In the genomic region with DNA sequence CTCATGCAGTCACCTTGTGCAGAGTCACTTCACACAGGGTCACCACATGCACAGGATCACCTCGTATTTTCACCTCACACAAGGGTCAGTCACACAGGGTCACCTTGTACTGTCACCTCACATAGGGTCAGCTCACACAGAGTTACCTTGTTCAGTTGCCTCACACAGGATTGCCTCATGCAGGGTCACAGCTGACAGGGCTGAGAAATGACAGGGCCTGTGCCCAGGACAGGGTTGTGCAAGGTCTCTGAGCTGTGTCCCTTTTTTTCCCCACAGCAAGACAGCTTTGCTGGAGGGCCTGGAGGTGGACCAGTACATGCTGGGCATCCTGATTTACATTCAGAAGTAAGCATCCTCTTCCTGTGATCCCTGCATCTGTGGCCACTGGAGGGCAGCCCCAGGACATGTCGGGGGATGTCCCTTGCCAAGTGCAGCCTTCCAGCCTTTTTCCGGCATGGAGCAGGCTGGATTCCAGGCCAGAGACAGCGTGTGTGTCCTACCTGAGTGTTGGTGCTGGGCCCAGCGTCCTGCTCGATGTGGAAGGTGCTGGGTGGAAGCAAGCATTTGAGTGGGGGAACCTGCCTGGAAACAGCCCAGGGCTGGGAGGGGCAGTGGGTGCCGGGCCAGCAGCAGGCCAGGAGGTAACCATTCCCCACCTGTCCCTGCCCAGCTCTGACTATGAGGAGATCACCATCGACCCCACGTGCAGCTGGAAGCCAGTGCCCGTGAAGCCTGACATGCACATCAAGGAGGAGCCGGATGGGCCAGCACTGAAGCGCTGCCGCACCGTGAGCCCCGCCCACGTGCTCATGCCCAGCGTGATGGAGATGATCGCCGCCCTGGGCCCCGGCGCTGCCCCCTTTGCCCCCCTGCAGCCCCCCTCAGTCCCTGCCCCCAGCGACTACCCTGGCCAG, we compare ENCODE assay signal across 23 cellular contexts. TPM values are rescaled to one million over a fixed set of nuclear protein-coding genes. Genes with fewer than 3 reads are reported as not detected.
A peak's percentile ranks its signal among the peaks of the same experiment; 100 is the strongest.
DNase-seq lines count a peak whose midpoint lies in the region; ATAC-seq and TF ChIP-seq lines count a peak whose summit lies in the region.
"Had no signal": no experiment of that assay in that cellular context is flagged by ENCODE, and none has a peak within 500 bp of the region (broad histone marks: within the 10 kb centered on the region; RNA-seq: fewer than 3 reads in every experiment).

No MANE protein-coding gene starts in this region.

- intact Hi-C loops in right lobe of liver (cut with DNase I) = no loop called here
- intact Hi-C loops in activated T-helper 1 cell treated with anti-CD3 and anti-CD28 coated beads, Interleukin-12 subunit alpha, Interleukin-12 subunit beta, Interleukin-2, Interleukin-4 antibody, amounts not matched to agents 30 ng/mL and 10 ng/mL and 1 ng/mL, durations not matched to agents 14 hours and 24 hours and 36 hours (cut with micrococcal nuclease) = no loop called here

- peak; percentile 86 to 92 (median 90) for ATAC-seq in right lobe of liver
- ATAC-seq in GM21529 (IDR thresholded peaks at IDR 0.05; ENCODE audit: unreplicated experiment) = no peak
- ATAC-seq: foreskin keratinocyte, left lung, mucosa of descending colon, upper lobe of right lung had no signal

- no peaks in the 10 kb centered on the region for H3K27me3 Mint-ChIP-seq in activated T-helper 1 cell treated with anti-CD3 and anti-CD28 coated beads, Interleukin-12 subunit alpha, Interleukin-12 subunit beta, Interleukin-2, Interleukin-4 antibody, amounts not matched to agents 30 ng/mL and 10 ng/mL and 1 ng/mL, durations not matched to agents 14 hours and 24 hours and 36 hours (ENCODE audit: insufficient read depth)
- H3K27me3 Mint-ChIP-seq: CD8-positive, alpha-beta memory T cell; stimulated activated naive CD8-positive, alpha-beta T cell treated with anti-CD3 and anti-CD28 coated beads, Interleukin-15, Interleukin-2, amounts not matched to agents 100 ng/mL and 50 ng/mL, for 24 hours had no signal

- no peaks in the 10 kb centered on the region for H3K9me3 ChIP-seq in right lobe of liver
- H3K9me3 ChIP-seq: ascending aorta, left lung, mucosa of descending colon, upper lobe of right lung had no signal

- H3K36me3 ChIP-seq in right lobe of liver = peaks cover 0 to 45% (median 16%) of the 10 kb centered on the region in 4 donors

- DNase-seq in AG20443 (ENCODE audit: low spot score) = peak; percentile 5
- DNase-seq in HFF-Myc (ENCODE audit: extremely low read depth, low read depth) = no peak
- DNase-seq in cerebellum (ENCODE audit: low spot score) = peak; percentile 43
- DNase-seq in right lobe of liver = peak; percentile 74 to 96 (median 92)
- DNase-seq in UCSD-AML1 (lab: John Stamatoyannopoulos, UW; ENCODE audit: unreplicated experiment) = no peak
- DNase-seq in activated CD4-positive, alpha-beta T cell treated with anti-CD3 and anti-CD28 coated beads for 48 hours = no peak
- no peak for DNase-seq in activated T-helper 1 cell treated with anti-CD3 and anti-CD28 coated beads, Interleukin-12 subunit alpha, Interleukin-12 subunit beta, Interleukin-2, Interleukin-4 antibody, amounts not matched to agents 30 ng/mL and 10 ng/mL and 1 ng/mL, durations not matched to agents 14 hours and 24 hours and 36 hours (ENCODE audit: low spot score)
- DNase-seq: activated CD4-positive, alpha-beta T cell treated with anti-CD3 and anti-CD28 coated beads, Interleukin-2, amount 50 U/mL, for 4 hours; activated naive CD4-positive, alpha-beta T cell; activated T-cell treated with anti-CD3 and anti-CD28 coated beads for 4 hours; CD8-positive, alpha-beta memory T cell; EL; foreskin keratinocyte; left lung; MM.1S; mucosa of descending colon; NCI-H1694 treated with DMSO at 0.1 percent for 48 hours; retina; SW 1271; upper lobe of right lung had no signal

- H3K9me3 Mint-ChIP-seq in activated T-helper 1 cell treated with anti-CD3 and anti-CD28 coated beads, Interleukin-12 subunit alpha, Interleukin-12 subunit beta, Interleukin-2, Interleukin-4 antibody, amounts not matched to agents 30 ng/mL and 10 ng/mL and 1 ng/mL, durations not matched to agents 14 hours and 24 hours and 36 hours = no peaks in the 10 kb centered on the region
- H3K9me3 Mint-ChIP-seq: CD8-positive, alpha-beta memory T cell; stimulated activated naive CD8-positive, alpha-beta T cell treated with anti-CD3 and anti-CD28 coated beads, Interleukin-15, Interleukin-2, amounts not matched to agents 100 ng/mL and 50 ng/mL, for 24 hours had no signal

- H3K27me3 ChIP-seq in right lobe of liver = no peaks in the 10 kb centered on the region
- H3K27me3 ChIP-seq: ascending aorta, foreskin keratinocyte, left lung, upper lobe of right lung had no signal

- no peak for TF ChIP-seq POLR2A in right lobe of liver (IDR thresholded peaks at IDR 0.05)

- H3K4me3 ChIP-seq in HFF-Myc (replicated peaks; ENCODE audit: low read depth, low read length) (no peak overlapping the region), right lobe of liver (no peak overlapping the region)
- H3K4me3 ChIP-seq: ascending aorta, left lung, mucosa of descending colon, upper lobe of right lung had no signal

- no peak overlapping the region for H3K27ac Mint-ChIP-seq in activated T-helper 1 cell treated with anti-CD3 and anti-CD28 coated beads, Interleukin-12 subunit alpha, Interleukin-12 subunit beta, Interleukin-2, Interleukin-4 antibody, amounts not matched to agents 30 ng/mL and 10 ng/mL and 1 ng/mL, durations not matched to agents 14 hours and 24 hours and 36 hours
- H3K27ac Mint-ChIP-seq: stimulated activated naive CD8-positive, alpha-beta T cell treated with anti-CD3 and anti-CD28 coated beads, Interleukin-15, Interleukin-2, amounts not matched to agents 100 ng/mL and 50 ng/mL, for 24 hours had no signal

- H3K4me3 Mint-ChIP-seq in activated T-helper 1 cell treated with anti-CD3 and anti-CD28 coated beads, Interleukin-12 subunit alpha, Interleukin-12 subunit beta, Interleukin-2, Interleukin-4 antibody, amounts not matched to agents 30 ng/mL and 10 ng/mL and 1 ng/mL, durations not matched to agents 14 hours and 24 hours and 36 hours = no peak overlapping the region
- H3K4me3 Mint-ChIP-seq: CD8-positive, alpha-beta memory T cell; stimulated activated naive CD8-positive, alpha-beta T cell treated with anti-CD3 and anti-CD28 coated beads, Interleukin-15, Interleukin-2, amounts not matched to agents 100 ng/mL and 50 ng/mL, for 24 hours had no signal

- H3K4me1 Mint-ChIP-seq in activated T-helper 1 cell treated with anti-CD3 and anti-CD28 coated beads, Interleukin-12 subunit alpha, Interleukin-12 subunit beta, Interleukin-2, Interleukin-4 antibody, amounts not matched to agents 30 ng/mL and 10 ng/mL and 1 ng/mL, durations not matched to agents 14 hours and 24 hours and 36 hours (ENCODE audit: low read depth) = peaks cover 25% of the 10 kb centered on the region

- H3K4me1 ChIP-seq in right lobe of liver = peaks cover 0 to 39% (median 11%) of the 10 kb centered on the region in 4 donors

- peak; percentile 11 for TF ChIP-seq CTCF in HFF-Myc (IDR thresholded peaks at IDR 0.05; ENCODE audit: low read depth, low read length, missing control alignments)
- TF ChIP-seq CTCF in right lobe of liver (IDR thresholded peaks at IDR 0.05) = peak in 2 of 4 donors; percentile 16

- H3K36me3 Mint-ChIP-seq in activated T-helper 1 cell treated with anti-CD3 and anti-CD28 coated beads, Interleukin-12 subunit alpha, Interleukin-12 subunit beta, Interleukin-2, Interleukin-4 antibody, amounts not matched to agents 30 ng/mL and 10 ng/mL and 1 ng/mL, durations not matched to agents 14 hours and 24 hours and 36 hours (ENCODE audit: low read depth) = peaks cover 50% of the 10 kb centered on the region

- H3K27ac ChIP-seq in right lobe of liver = peak overlapping the region in 2 of 3 donors; percentile 37 to 53
- H3K27ac ChIP-seq: ascending aorta, foreskin keratinocyte, left lung, upper lobe of right lung had no signal

- WGBS in right lobe of liver (ENCODE audit: insufficient coverage, low coverage, low lambda C conversion rate, missing lambda C conversion rate) = 33% methylated on average over 4 of the region's 22 CpGs

RNA-seq across cellular contexts. Expression of gene ZMIZ2, which starts 16.3 kb away (rescaled TPM):
- total RNA-seq in cerebellum (24.6 TPM), right lobe of liver (10 to 100 TPM in 4 of 6 experiments, 1 to 10 TPM in 2; 8.6 to 36.3 (median 28.6) TPM)
- 123 and 129 TPM in 2 replicates for total RNA-seq in activated T-helper 1 cell treated with anti-CD3 and anti-CD28 coated beads, Interleukin-12 subunit alpha, Interleukin-12 subunit beta, Interleukin-2, Interleukin-4 antibody, amounts not matched to agents 30 ng/mL and 10 ng/mL and 1 ng/mL, durations not matched to agents 14 hours and 24 hours and 36 hours

RNA-seq across cellular contexts. Expression of gene PPIA, which starts 31.6 kb away (rescaled TPM):
- total RNA-seq in cerebellum (764 TPM), right lobe of liver (1,000 to 10,000 TPM in 2 of 6 experiments, 100 to 1,000 TPM in 4; 530 to 1,528 (median 637) TPM)
- total RNA-seq in activated T-helper 1 cell treated with anti-CD3 and anti-CD28 coated beads, Interleukin-12 subunit alpha, Interleukin-12 subunit beta, Interleukin-2, Interleukin-4 antibody, amounts not matched to agents 30 ng/mL and 10 ng/mL and 1 ng/mL, durations not matched to agents 14 hours and 24 hours and 36 hours = 2,141 and 2,153 TPM in 2 replicates

Comparison
In these comparisons a context has a peak if more than half of its experiments do, and no peak if none do; other contexts are left out.
1. DNase-seq: peak in AG20443 (single experiment), cerebellum (single experiment) and right lobe of liver (3 of 3); none in HFF-Myc (single experiment), UCSD-AML1 (single experiment), activated CD4-positive, alpha-beta T cell treated with anti-CD3 and anti-CD28 coated beads for 48 hours (single experiment) and activated T-helper 1 cell treated with anti-CD3 and anti-CD28 coated beads, Interleukin-12 subunit alpha, Interleukin-12 subunit beta, Interleukin-2, Interleukin-4 antibody, amounts not matched to agents 30 ng/mL and 10 ng/mL and 1 ng/mL, durations not matched to agents 14 hours and 24 hours and 36 hours (single experiment).